12 cellular contexts compared by ENCODE assay signal in genomic region chr6:149515494-149515893, GRCh38. TPM values are rescaled to one million over a fixed set of nuclear protein-coding genes. Genes with fewer than 3 reads are reported as not detected.
"Had no signal": no experiment of that assay in that cellular context is flagged by ENCODE, and none has a peak within 500 bp of the region (broad histone marks: within the 10 kb centered on the region; RNA-seq: fewer than 3 reads in every experiment).

No MANE protein-coding gene starts in this region.

- H3K4me1 ChIP-seq: parathyroid adenoma, thyroid gland had no signal

- H3K4me2 ChIP-seq: hepatocyte had no signal

- H3K27ac ChIP-seq: hepatocyte, parathyroid adenoma, thyroid gland had no signal

- H3K9me3 ChIP-seq: thyroid gland had no signal

- H3K4me3 Mint-ChIP-seq: brain had no signal

- H3K27me3 Mint-ChIP-seq: brain had no signal

- DNase-seq: activated CD4-positive, alpha-beta T cell treated with anti-CD3 and anti-CD28 coated beads, Interleukin-2, amount 50 U/mL, for 48 hours; activated gamma-delta T cell treated with Interleukin-2 at 50 U/mL for 16 hours; amygdala; dermis blood vessel endothelial cell; kidney glomerular epithelial cell; retina; stimulated activated CD4-positive, alpha-beta T cell treated with anti-CD3 and anti-CD28 coated beads, Interleukin-4, amount 100 ng/mL, for 4 hours; thyroid gland had no signal

- H3K79me2 ChIP-seq: hepatocyte, parathyroid adenoma had no signal

- H2AFZ ChIP-seq: hepatocyte, parathyroid adenoma had no signal

- H3K27ac Mint-ChIP-seq: brain had no signal

- H3K27me3 ChIP-seq: hepatocyte, thyroid gland had no signal

- H3K9me3 Mint-ChIP-seq: brain had no signal

- H3K9ac ChIP-seq: parathyroid adenoma had no signal

- H3K4me3 ChIP-seq: hepatocyte, thyroid gland had no signal

RNA-seq across cellular contexts. Expression of gene ZC3H12D, which starts 30.7 kb away (rescaled TPM):
- total RNA-seq: SK-MEL-5 had no signal
